ENCODE assay signal across 35 cellular contexts in genomic region chr19:17642656-17643055, GRCh38. TPM values are rescaled to one million over a fixed set of nuclear protein-coding genes. Genes with fewer than 3 reads are reported as not detected.
"Had no signal": no experiment of that assay in that cellular context is flagged by ENCODE, and none has a peak within 500 bp of the region (broad histone marks: within the 10 kb centered on the region; RNA-seq: fewer than 3 reads in every experiment).

No MANE protein-coding gene starts in this region.

- H3K36me3 ChIP-seq: MG63 had no signal

- H3K4me3 ChIP-seq: MG63 had no signal

- DNase-seq: Karpas-422, Kasumi-1, MG63, MM.1S, MV-4-11, NCI-H1048, NCI-H1092, NCI-H1092 treated with DMSO at 0.1 percent for 48 hours, NCI-H1105, NCI-H1105 treated with DMSO at 0.1 percent for 48 hours, NCI-H1417, NCI-H1417 treated with DMSO at 0.1 percent for 48 hours, NCI-H1436, NCI-H1436 treated with DMSO at 0.1 percent for 48 hours, NCI-H146, NCI-H1694, NCI-H1694 treated with DMSO at 0.1 percent for 48 hours, NCI-H187, NCI-H187 treated with DMSO at 0.1 percent for 48 hours, NCI-H1930, NCI-H2029, NCI-H2029 treated with DMSO at 0.1 percent for 48 hours, NCI-H2081, NCI-H2081 treated with DMSO at 0.1 percent for 48 hours, NCI-H2107, NCI-H2171, NCI-H2171 treated with DMSO at 0.1 percent for 48 hours, NCI-H2227 treated with DMSO at 0.1 percent for 48 hours, NCI-H226, NCI-H345, NCI-H446, NCI-H446 treated with DMSO at 0.1 percent for 48 hours, NCI-H510A, NCI-H510A treated with DMSO at 0.1 percent for 48 hours had no signal

- H3K9me3 ChIP-seq: MG63 had no signal

RNA-seq across cellular contexts. Expression of gene UNC13A, which starts 45.5 kb away (rescaled TPM):
- total RNA-seq: LHCN-M2 had no signal
